Comparison of ENCODE assay signal across 1 cellular context in the genomic region with DNA sequence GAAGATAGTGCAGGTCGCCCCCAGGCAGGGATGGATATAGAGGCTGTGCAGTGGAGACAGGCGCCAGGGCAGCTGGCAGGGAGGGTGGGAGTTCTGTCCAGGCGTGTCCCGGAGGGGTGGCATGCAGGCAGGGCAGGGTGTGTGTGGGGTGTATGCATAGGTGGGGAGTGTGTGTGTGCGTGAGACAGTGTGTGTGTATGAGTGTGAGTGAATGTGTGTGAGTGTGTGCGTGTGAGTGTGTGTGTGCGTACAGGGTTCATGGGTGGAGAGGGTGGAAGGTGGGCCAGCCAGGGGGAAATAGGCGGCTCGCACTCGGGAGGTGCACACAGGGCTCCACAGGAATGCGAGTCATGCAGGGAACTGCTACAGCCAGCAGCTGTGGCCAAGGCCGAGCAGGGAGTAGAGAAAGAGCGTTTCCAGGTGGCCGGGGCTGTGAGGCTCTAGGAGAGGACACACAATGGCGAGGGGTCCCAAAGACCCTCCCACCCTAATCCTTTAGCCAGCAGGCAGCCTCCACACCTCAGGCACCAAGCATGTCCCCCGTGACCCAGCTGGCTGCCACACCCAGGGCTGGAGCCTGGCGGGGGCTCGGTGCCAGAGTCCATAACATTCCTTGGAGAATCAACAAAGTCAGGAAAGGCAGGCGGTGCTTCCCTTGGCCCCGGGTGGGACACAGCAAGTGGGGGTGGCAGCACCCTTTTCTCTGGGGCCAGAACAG.
TF ChIP-seq lines count a peak whose summit lies in the region.

No MANE protein-coding gene starts in this region.

TF ChIP-seq in HEK293, 187 proteins besides CTCF, POLR2A, EP300 and RAD21 (continued from another document and continues in another):
- peak; percentile 69; the same call in 1 of the 2 replicates for TF ChIP-seq PRDM10 (tag by site-specific recombination; IDR thresholded peaks at IDR 0.05)
- peak; percentile 41; the same call in 1 of the 2 replicates for TF ChIP-seq HIC1 (tag by site-specific recombination; IDR thresholded peaks at IDR 0.05)
- TF ChIP-seq, protein P1, sequence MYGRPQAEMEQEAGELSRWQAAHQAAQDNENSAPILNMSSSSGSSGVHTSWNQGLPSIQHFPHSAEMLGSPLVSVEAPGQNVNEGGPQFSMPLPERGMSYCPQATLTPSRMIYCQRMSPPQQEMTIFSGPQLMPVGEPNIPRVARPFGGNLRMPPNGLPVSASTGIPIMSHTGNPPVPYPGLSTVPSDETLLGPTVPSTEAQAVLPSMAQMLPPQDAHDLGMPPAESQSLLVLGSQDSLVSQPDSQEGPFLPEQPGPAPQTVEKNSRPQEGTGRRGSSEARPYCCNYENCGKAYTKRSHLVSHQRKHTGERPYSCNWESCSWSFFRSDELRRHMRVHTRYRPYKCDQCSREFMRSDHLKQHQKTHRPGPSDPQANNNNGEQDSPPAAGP (tag by site-specific recombination; IDR thresholded peaks at IDR 0.05): peak; percentile 100
- no peak for TF ChIP-seq ZNF146 (tag by site-specific recombination; IDR thresholded peaks at IDR 0.05)
- peak; percentile 90 for TF ChIP-seq ZNF624 (tag by site-specific recombination; IDR thresholded peaks at IDR 0.05)
- TF ChIP-seq ZXDB (tag by site-specific recombination; IDR thresholded peaks at IDR 0.05): no peak
- TF ChIP-seq GLIS2 (tag by site-specific recombination; IDR thresholded peaks at IDR 0.05): peak; percentile 71
- no peak for TF ChIP-seq ZBTB1 (tag by site-specific recombination; IDR thresholded peaks at IDR 0.05)
- peak; percentile 93; the same call in 1 of the 2 replicates for TF ChIP-seq ZNF645 (tag by site-specific recombination; IDR thresholded peaks at IDR 0.05)
- TF ChIP-seq ZBTB20 (tag by site-specific recombination; IDR thresholded peaks at IDR 0.05): peak; percentile 78
- TF ChIP-seq KLF7 (tag by site-specific recombination; IDR thresholded peaks at IDR 0.05; ENCODE audit: borderline replicate concordance): peak; percentile 48; the same call in 1 of the 2 replicates
- TF ChIP-seq ZNF473 (tag by site-specific recombination; IDR thresholded peaks at IDR 0.05): 0 out of 2 replicates have a peak, but pooled peaks have one; percentile 50
- peak; percentile 100 for TF ChIP-seq ZFHX2 (tag by site-specific recombination; conservative IDR thresholded peaks at IDR 0.05)
- TF ChIP-seq ZNF133 (tag by site-specific recombination; IDR thresholded peaks at IDR 0.05): peak; percentile 72
- 0 out of 2 replicates have a peak, but pooled peaks have one; percentile 27 for TF ChIP-seq GLIS1 (tag by site-specific recombination; IDR thresholded peaks at IDR 0.05)
- TF ChIP-seq YY2 (tag by site-specific recombination; IDR thresholded peaks at IDR 0.05): peak; percentile 49; the same call in 1 of the 2 replicates
- peak; percentile 84; the same call in 1 of the 2 replicates for TF ChIP-seq ZNF785 (tag by site-specific recombination; IDR thresholded peaks at IDR 0.05)
- TF ChIP-seq ZNF600 (tag by site-specific recombination; IDR thresholded peaks at IDR 0.05): peak; percentile 86
- peak; percentile 72; the same call in 1 of the 2 replicates for TF ChIP-seq GLI4 (tag by site-specific recombination; IDR thresholded peaks at IDR 0.05)
- TF ChIP-seq ZBTB21 (tag by site-specific recombination; IDR thresholded peaks at IDR 0.05): 0 out of 2 replicates have a peak, but pooled peaks have one; percentile 30
- TF ChIP-seq, protein P2, sequence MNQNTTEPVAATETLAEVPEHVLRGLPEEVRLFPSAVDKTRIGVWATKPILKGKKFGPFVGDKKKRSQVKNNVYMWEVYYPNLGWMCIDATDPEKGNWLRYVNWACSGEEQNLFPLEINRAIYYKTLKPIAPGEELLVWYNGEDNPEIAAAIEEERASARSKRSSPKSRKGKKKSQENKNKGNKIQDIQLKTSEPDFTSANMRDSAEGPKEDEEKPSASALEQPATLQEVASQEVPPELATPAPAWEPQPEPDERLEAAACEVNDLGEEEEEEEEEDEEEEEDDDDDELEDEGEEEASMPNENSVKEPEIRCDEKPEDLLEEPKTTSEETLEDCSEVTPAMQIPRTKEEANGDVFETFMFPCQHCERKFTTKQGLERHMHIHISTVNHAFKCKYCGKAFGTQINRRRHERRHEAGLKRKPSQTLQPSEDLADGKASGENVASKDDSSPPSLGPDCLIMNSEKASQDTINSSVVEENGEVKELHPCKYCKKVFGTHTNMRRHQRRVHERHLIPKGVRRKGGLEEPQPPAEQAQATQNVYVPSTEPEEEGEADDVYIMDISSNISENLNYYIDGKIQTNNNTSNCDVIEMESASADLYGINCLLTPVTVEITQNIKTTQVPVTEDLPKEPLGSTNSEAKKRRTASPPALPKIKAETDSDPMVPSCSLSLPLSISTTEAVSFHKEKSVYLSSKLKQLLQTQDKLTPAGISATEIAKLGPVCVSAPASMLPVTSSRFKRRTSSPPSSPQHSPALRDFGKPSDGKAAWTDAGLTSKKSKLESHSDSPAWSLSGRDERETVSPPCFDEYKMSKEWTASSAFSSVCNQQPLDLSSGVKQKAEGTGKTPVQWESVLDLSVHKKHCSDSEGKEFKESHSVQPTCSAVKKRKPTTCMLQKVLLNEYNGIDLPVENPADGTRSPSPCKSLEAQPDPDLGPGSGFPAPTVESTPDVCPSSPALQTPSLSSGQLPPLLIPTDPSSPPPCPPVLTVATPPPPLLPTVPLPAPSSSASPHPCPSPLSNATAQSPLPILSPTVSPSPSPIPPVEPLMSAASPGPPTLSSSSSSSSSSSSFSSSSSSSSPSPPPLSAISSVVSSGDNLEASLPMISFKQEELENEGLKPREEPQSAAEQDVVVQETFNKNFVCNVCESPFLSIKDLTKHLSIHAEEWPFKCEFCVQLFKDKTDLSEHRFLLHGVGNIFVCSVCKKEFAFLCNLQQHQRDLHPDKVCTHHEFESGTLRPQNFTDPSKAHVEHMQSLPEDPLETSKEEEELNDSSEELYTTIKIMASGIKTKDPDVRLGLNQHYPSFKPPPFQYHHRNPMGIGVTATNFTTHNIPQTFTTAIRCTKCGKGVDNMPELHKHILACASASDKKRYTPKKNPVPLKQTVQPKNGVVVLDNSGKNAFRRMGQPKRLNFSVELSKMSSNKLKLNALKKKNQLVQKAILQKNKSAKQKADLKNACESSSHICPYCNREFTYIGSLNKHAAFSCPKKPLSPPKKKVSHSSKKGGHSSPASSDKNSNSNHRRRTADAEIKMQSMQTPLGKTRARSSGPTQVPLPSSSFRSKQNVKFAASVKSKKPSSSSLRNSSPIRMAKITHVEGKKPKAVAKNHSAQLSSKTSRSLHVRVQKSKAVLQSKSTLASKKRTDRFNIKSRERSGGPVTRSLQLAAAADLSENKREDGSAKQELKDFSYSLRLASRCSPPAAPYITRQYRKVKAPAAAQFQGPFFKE (tag by site-specific recombination; IDR thresholded peaks at IDR 0.05; ENCODE audit: borderline replicate concordance): 0 out of 2 replicates have a peak, but pooled peaks have one; percentile 41
- TF ChIP-seq ZBTB48 (tag by site-specific recombination; IDR thresholded peaks at IDR 0.05): peak; percentile 87
- TF ChIP-seq SP7 (tag by site-specific recombination; IDR thresholded peaks at IDR 0.05): peak; percentile 70; the same call in 1 of the 2 replicates
- TF ChIP-seq ZNF548 (tag by site-specific recombination; IDR thresholded peaks at IDR 0.05): peak; percentile 32; the same call in 1 of the 2 replicates
- peak; percentile 60; the same call in 1 of the 2 replicates for TF ChIP-seq ZSCAN18 (tag by site-specific recombination; IDR thresholded peaks at IDR 0.05)
- peak; percentile 19; the same call in 1 of the 2 replicates for TF ChIP-seq SP2 (tag by site-specific recombination; IDR thresholded peaks at IDR 0.05)
- peak; percentile 55; the same call in 1 of the 2 replicates for TF ChIP-seq ZBTB8A (tag by site-specific recombination; IDR thresholded peaks at IDR 0.05)
- peak; percentile 100 for TF ChIP-seq KLF1 (tag by site-specific recombination; IDR thresholded peaks at IDR 0.05)
- no peak for TF ChIP-seq ZNF843 (tag by site-specific recombination; IDR thresholded peaks at IDR 0.05)
- TF ChIP-seq ZIC2 (tag by site-specific recombination; IDR thresholded peaks at IDR 0.05): peak; percentile 97
- TF ChIP-seq ZNF223 (tag by site-specific recombination; IDR thresholded peaks at IDR 0.05): peak; percentile 83; the same call in 1 of the 2 replicates
- TF ChIP-seq ZNF155 (tag by site-specific recombination; IDR thresholded peaks at IDR 0.05): no peak
- peak; percentile 84 for TF ChIP-seq ZBTB10 (tag by site-specific recombination; IDR thresholded peaks at IDR 0.05)
- peak; percentile 98 for TF ChIP-seq EGR2 (tag by site-specific recombination; IDR thresholded peaks at IDR 0.05; ENCODE audit: low read depth)
- TF ChIP-seq ZSCAN4 (tag by site-specific recombination; IDR thresholded peaks at IDR 0.05): peak; percentile 92
